1 cellular context compared by ENCODE assay signal in genomic region chr1:235160965-235161684, GRCh38.
TF ChIP-seq lines count a peak whose summit lies in the region.

Gene RBM34 (minus strand): TSS chr1:235161250. CDS start chr1:235161226, 24 bp downstream.

TF ChIP-seq in HepG2, 621 proteins besides CTCF, POLR2A, EP300 and RAD21 (continued from another document and continues in another):
- TF ChIP-seq, protein P1, sequence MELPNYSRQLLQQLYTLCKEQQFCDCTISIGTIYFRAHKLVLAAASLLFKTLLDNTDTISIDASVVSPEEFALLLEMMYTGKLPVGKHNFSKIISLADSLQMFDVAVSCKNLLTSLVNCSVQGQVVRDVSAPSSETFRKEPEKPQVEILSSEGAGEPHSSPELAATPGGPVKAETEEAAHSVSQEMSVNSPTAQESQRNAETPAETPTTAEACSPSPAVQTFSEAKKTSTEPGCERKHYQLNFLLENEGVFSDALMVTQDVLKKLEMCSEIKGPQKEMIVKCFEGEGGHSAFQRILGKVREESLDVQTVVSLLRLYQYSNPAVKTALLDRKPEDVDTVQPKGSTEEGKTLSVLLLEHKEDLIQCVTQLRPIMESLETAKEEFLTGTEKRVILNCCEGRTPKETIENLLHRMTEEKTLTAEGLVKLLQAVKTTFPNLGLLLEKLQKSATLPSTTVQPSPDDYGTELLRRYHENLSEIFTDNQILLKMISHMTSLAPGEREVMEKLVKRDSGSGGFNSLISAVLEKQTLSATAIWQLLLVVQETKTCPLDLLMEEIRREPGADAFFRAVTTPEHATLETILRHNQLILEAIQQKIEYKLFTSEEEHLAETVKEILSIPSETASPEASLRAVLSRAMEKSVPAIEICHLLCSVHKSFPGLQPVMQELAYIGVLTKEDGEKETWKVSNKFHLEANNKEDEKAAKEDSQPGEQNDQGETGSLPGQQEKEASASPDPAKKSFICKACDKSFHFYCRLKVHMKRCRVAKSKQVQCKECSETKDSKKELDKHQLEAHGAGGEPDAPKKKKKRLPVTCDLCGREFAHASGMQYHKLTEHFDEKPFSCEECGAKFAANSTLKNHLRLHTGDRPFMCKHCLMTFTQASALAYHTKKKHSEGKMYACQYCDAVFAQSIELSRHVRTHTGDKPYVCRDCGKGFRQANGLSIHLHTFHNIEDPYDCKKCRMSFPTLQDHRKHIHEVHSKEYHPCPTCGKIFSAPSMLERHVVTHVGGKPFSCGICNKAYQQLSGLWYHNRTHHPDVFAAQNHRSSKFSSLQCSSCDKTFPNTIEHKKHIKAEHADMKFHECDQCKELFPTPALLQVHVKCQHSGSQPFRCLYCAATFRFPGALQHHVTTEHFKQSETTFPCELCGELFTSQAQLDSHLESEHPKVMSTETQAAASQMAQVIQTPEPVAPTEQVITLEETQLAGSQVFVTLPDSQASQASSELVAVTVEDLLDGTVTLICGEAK (IDR thresholded peaks at IDR 0.05) = no peak
- TF ChIP-seq, protein P1 (CRISPR knock-in tag; IDR thresholded peaks at IDR 0.05) = peak; percentile 90
- no peak for TF ChIP-seq NFIB (CRISPR knock-in tag; IDR thresholded peaks at IDR 0.05; ENCODE audit: borderline replicate concordance)
- TF ChIP-seq BRD4 (CRISPR knock-in tag; IDR thresholded peaks at IDR 0.05) = peak; percentile 83
- peak; percentile 96 for TF ChIP-seq ZNF883 (CRISPR knock-in tag; IDR thresholded peaks at IDR 0.05; ENCODE audit: not compliant biosample characterization)
- peak; percentile 79; the same call in 1 of the 2 replicates for TF ChIP-seq POLR2AphosphoS2 (IDR thresholded peaks at IDR 0.05; ENCODE audit: low read depth, low read length)
- TF ChIP-seq ZFX (CRISPR knock-in tag; IDR thresholded peaks at IDR 0.05; ENCODE audit: low read depth) = peak; percentile 72
- TF ChIP-seq MAF1 (CRISPR knock-in tag; IDR thresholded peaks at IDR 0.05; ENCODE audit: borderline replicate concordance) = peak; percentile 51; the same call in 1 of the 2 replicates
- TF ChIP-seq RFX3 (CRISPR knock-in tag; IDR thresholded peaks at IDR 0.05) = no peak
- TF ChIP-seq ZNF160 (CRISPR knock-in tag; IDR thresholded peaks at IDR 0.05) = no peak
- TF ChIP-seq, protein P2, sequence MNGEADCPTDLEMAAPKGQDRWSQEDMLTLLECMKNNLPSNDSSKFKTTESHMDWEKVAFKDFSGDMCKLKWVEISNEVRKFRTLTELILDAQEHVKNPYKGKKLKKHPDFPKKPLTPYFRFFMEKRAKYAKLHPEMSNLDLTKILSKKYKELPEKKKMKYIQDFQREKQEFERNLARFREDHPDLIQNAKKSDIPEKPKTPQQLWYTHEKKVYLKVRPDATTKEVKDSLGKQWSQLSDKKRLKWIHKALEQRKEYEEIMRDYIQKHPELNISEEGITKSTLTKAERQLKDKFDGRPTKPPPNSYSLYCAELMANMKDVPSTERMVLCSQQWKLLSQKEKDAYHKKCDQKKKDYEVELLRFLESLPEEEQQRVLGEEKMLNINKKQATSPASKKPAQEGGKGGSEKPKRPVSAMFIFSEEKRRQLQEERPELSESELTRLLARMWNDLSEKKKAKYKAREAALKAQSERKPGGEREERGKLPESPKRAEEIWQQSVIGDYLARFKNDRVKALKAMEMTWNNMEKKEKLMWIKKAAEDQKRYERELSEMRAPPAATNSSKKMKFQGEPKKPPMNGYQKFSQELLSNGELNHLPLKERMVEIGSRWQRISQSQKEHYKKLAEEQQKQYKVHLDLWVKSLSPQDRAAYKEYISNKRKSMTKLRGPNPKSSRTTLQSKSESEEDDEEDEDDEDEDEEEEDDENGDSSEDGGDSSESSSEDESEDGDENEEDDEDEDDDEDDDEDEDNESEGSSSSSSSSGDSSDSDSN (CRISPR knock-in tag; IDR thresholded peaks at IDR 0.05) = peak; percentile 86
- peak; percentile 86; the same call in 1 of the 2 replicates for TF ChIP-seq ZNF776 (CRISPR knock-in tag; IDR thresholded peaks at IDR 0.05)
- no peak for TF ChIP-seq EZH2 (conservative IDR thresholded peaks at IDR 0.05; ENCODE audit: low read depth, low read length)
- 0 out of 2 replicates have a peak, but pooled peaks have one; percentile 29 for TF ChIP-seq HMG20B (CRISPR knock-in tag; conservative IDR thresholded peaks at IDR 0.05)
- TF ChIP-seq PLSCR1 (CRISPR knock-in tag; IDR thresholded peaks at IDR 0.05; ENCODE audit: borderline replicate concordance) = no peak
- TF ChIP-seq ZNF772 (CRISPR knock-in tag; IDR thresholded peaks at IDR 0.05) = peak; percentile 90
- no peak for TF ChIP-seq WIZ (CRISPR knock-in tag; IDR thresholded peaks at IDR 0.05)
- TF ChIP-seq ATF7-NPFF (CRISPR knock-in tag; IDR thresholded peaks at IDR 0.05; ENCODE audit: low read depth) = no peak; the same call in 1 of the 2 replicates
- TF ChIP-seq ZMYM2 (CRISPR knock-in tag; IDR thresholded peaks at IDR 0.05) = peak; percentile 72; the same call in 1 of the 2 replicates
- no peak; the same call in 1 of the 2 replicates for TF ChIP-seq SNAPC2 (CRISPR knock-in tag; IDR thresholded peaks at IDR 0.05)
- no peak for TF ChIP-seq MTF2 (CRISPR knock-in tag; IDR thresholded peaks at IDR 0.05; ENCODE audit: borderline replicate concordance)
- TF ChIP-seq ZNF770 (CRISPR knock-in tag; IDR thresholded peaks at IDR 0.05) = peak; percentile 51
- no peak; the same call in 1 of the 2 replicates for TF ChIP-seq HDAC1 (CRISPR knock-in tag; IDR thresholded peaks at IDR 0.05)
- peak; percentile 68; the same call in 1 of the 2 replicates for TF ChIP-seq ZNF788 (CRISPR knock-in tag; IDR thresholded peaks at IDR 0.05; ENCODE audit: borderline replicate concordance)
- peak; percentile 85 for TF ChIP-seq MXD1 (CRISPR knock-in tag; IDR thresholded peaks at IDR 0.05)
- TF ChIP-seq ZSCAN12 (CRISPR knock-in tag; IDR thresholded peaks at IDR 0.05) = peak; percentile 90; the same call in 1 of the 2 replicates
- peak; percentile 83; the same call in 1 of the 2 replicates for TF ChIP-seq SP140L (CRISPR knock-in tag; IDR thresholded peaks at IDR 0.05; ENCODE audit: borderline replicate concordance)
- TF ChIP-seq MTA1 (CRISPR knock-in tag; IDR thresholded peaks at IDR 0.05; ENCODE audit: borderline replicate concordance) = peak; percentile 77; the same call in 1 of the 2 replicates
- TF ChIP-seq ZNF780A (CRISPR knock-in tag; IDR thresholded peaks at IDR 0.05) = no peak
- TF ChIP-seq KDM5A (IDR thresholded peaks at IDR 0.05; ENCODE audit: borderline replicate concordance, low read length) = peak; percentile 50; the same call in 1 of the 2 replicates
- no peak for TF ChIP-seq HIC2 (CRISPR knock-in tag; IDR thresholded peaks at IDR 0.05; ENCODE audit: low read depth)
- peak; percentile 93 for TF ChIP-seq ZFP36L1 (CRISPR knock-in tag; IDR thresholded peaks at IDR 0.05)
- TF ChIP-seq, protein P3, sequence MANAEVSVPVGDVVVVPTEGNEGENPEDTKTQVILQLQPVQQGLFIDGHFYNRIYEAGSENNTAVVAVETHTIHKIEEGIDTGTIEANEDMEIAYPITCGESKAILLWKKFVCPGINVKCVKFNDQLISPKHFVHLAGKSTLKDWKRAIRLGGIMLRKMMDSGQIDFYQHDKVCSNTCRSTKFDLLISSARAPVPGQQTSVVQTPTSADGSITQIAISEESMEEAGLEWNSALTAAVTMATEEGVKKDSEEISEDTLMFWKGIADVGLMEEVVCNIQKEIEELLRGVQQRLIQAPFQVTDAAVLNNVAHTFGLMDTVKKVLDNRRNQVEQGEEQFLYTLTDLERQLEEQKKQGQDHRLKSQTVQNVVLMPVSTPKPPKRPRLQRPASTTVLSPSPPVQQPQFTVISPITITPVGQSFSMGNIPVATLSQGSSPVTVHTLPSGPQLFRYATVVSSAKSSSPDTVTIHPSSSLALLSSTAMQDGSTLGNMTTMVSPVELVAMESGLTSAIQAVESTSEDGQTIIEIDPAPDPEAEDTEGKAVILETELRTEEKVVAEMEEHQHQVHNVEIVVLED (CRISPR knock-in tag; IDR thresholded peaks at IDR 0.05; ENCODE audit: borderline replicate concordance) = peak; percentile 68
- TF ChIP-seq GTF3A (CRISPR knock-in tag; conservative IDR thresholded peaks at IDR 0.05) = no peak
- TF ChIP-seq ZBTB42 (CRISPR knock-in tag; IDR thresholded peaks at IDR 0.05) = no peak
- TF ChIP-seq DBP (CRISPR knock-in tag; IDR thresholded peaks at IDR 0.05; ENCODE audit: not compliant biosample characterization) = no peak
- no peak for TF ChIP-seq NFIC (IDR thresholded peaks at IDR 0.05; ENCODE audit: low read length)
- TF ChIP-seq ZNF501 (CRISPR knock-in tag; IDR thresholded peaks at IDR 0.05) = peak; percentile 95
- no peak; the same call in 1 of the 2 replicates for TF ChIP-seq ZFP82 (CRISPR knock-in tag; IDR thresholded peaks at IDR 0.05; ENCODE audit: borderline replicate concordance)
- no peak for TF ChIP-seq MBNL3 (CRISPR knock-in tag; conservative IDR thresholded peaks at IDR 0.05)
- peak; percentile 95 for TF ChIP-seq ZNF766 (CRISPR knock-in tag; IDR thresholded peaks at IDR 0.05; ENCODE audit: borderline replicate concordance)
- TF ChIP-seq CHCHD3 (CRISPR knock-in tag; IDR thresholded peaks at IDR 0.05) = no peak
- TF ChIP-seq CBX5 (CRISPR knock-in tag; IDR thresholded peaks at IDR 0.05; ENCODE audit: borderline replicate concordance) = peak; percentile 75; the same call in 1 of the 2 replicates
